Comparison of ENCODE assay signal across 8 cellular contexts in the genomic region with DNA sequence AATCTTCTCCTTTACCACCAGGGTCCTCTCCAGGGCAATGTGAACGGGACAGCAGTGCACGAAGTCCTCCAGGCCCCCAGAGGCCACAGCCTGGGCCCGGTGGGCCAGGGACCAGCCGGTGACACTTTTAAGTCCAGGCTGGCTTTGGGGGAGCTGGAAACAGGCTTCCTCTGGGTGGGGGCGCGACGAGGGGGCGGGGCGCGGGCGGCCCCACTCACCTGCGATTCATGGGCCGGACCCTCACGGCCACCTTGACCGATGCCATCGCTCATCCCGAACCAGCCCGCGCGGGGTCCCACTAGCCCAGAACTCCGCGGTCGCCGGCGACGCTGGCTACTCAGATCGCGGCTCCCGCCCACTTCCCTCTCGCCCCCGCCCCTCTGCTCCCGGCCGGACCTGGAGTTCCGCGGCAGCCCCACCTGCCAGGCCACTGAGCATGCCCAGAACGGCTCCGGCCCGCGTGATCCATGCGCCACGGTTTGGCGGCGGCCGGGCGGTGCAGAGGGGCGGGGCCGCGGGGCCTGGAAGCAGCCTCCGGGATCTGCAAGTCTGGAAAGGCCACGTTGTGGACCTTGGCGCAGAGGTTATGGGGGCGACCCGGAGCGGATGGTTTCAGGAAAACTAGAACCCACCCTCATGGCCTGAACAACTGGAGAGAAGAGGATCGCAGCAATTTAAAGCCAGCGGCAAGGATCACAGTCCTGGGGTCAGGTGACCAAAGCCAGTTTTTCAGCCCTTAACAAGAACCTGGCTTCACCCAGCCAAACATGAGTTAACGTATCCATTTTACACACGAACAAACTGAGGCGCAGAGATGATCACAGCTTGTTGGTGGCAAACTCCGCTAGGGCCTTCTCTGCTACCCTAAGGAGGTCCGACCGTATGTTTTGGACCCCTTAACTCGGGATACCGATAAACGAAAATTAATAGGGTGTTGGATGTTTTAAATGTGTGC. TPM values are rescaled to one million over a fixed set of nuclear protein-coding genes. Genes with fewer than 3 reads are reported as not detected.
DNase-seq lines count a peak whose midpoint lies in the region; ATAC-seq and TF ChIP-seq lines count a peak whose summit lies in the region.

A gene with protein sequence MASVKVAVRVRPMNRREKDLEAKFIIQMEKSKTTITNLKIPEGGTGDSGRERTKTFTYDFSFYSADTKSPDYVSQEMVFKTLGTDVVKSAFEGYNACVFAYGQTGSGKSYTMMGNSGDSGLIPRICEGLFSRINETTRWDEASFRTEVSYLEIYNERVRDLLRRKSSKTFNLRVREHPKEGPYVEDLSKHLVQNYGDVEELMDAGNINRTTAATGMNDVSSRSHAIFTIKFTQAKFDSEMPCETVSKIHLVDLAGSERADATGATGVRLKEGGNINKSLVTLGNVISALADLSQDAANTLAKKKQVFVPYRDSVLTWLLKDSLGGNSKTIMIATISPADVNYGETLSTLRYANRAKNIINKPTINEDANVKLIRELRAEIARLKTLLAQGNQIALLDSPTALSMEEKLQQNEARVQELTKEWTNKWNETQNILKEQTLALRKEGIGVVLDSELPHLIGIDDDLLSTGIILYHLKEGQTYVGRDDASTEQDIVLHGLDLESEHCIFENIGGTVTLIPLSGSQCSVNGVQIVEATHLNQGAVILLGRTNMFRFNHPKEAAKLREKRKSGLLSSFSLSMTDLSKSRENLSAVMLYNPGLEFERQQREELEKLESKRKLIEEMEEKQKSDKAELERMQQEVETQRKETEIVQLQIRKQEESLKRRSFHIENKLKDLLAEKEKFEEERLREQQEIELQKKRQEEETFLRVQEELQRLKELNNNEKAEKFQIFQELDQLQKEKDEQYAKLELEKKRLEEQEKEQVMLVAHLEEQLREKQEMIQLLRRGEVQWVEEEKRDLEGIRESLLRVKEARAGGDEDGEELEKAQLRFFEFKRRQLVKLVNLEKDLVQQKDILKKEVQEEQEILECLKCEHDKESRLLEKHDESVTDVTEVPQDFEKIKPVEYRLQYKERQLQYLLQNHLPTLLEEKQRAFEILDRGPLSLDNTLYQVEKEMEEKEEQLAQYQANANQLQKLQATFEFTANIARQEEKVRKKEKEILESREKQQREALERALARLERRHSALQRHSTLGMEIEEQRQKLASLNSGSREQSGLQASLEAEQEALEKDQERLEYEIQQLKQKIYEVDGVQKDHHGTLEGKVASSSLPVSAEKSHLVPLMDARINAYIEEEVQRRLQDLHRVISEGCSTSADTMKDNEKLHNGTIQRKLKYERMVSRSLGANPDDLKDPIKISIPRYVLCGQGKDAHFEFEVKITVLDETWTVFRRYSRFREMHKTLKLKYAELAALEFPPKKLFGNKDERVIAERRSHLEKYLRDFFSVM (N-terminal part only) (minus strand): TSS at position 438 of the 955 bp plus-strand sequence. CDS start 173 bp downstream, at position 265.

- peaks cover 15 to 46% of the 10 kb centered on the region in 2 donors for H3K4me1 Mint-ChIP-seq in natural killer cell
- peaks cover 26 to 59% of the 10 kb centered on the region in 2 donors for H3K4me1 Mint-ChIP-seq in stimulated activated naive B cell treated with anti-CD40 and anti-IgM and Interleukin-4, amounts not matched to agents 10 μg/mL and 1 μg/mL and 100 μg/mL, for 72 hours

- H3K27me3 ChIP-seq in Peyer's patch = no peaks in the 10 kb centered on the region

- H3K4me1 ChIP-seq in Peyer's patch = peaks cover 0 to 48% (median 1%) of the 10 kb centered on the region in 4 donors

- no peaks in the 10 kb centered on the region for H3K36me3 ChIP-seq in Peyer's patch

- H3K9me3 ChIP-seq in Peyer's patch = no peaks in the 10 kb centered on the region

- H3K4me3 ChIP-seq in Jurkat, Clone E6-1 (ENCODE audit: low read length) = peak within 1 kb of the TSS; percentile 78
- peak within 1 kb of the TSS; percentile 67 to 87 (median 70) for H3K4me3 ChIP-seq in Peyer's patch

- peak; percentile 63 to 89 for TF ChIP-seq POLR2A in Peyer's patch (IDR thresholded peaks at IDR 0.05)

- no peaks in the 10 kb centered on the region for H3K36me3 Mint-ChIP-seq in natural killer cell
- peaks cover 0 to 3% of the 10 kb centered on the region in 2 donors for H3K36me3 Mint-ChIP-seq in stimulated activated naive B cell treated with anti-CD40 and anti-IgM and Interleukin-4, amounts not matched to agents 10 μg/mL and 1 μg/mL and 100 μg/mL, for 72 hours

- peak within 1 kb of the TSS; percentile 85 for H3K4me3 Mint-ChIP-seq in natural killer cell
- H3K4me3 Mint-ChIP-seq in stimulated activated naive B cell treated with anti-CD40 and anti-IgM and Interleukin-4, amounts not matched to agents 10 μg/mL and 1 μg/mL and 100 μg/mL, for 72 hours = peak within 1 kb of the TSS; percentile 94 to 95

- peak within 1 kb of the TSS; percentile 24 to 80 for H3K27ac Mint-ChIP-seq in natural killer cell
- H3K27ac Mint-ChIP-seq in stimulated activated naive B cell treated with anti-CD40 and anti-IgM and Interleukin-4, amounts not matched to agents 10 μg/mL and 1 μg/mL and 100 μg/mL, for 72 hours = peak within 1 kb of the TSS; percentile 92

- peak within 1 kb of the TSS; percentile 72 to 87 (median 82) for H3K27ac ChIP-seq in Peyer's patch

- ATAC-seq in GM21717 (IDR thresholded peaks at IDR 0.05; ENCODE audit: unreplicated experiment) = peak; percentile 86
- peak; percentile 84 to 88 (median 88) for ATAC-seq in natural killer cell
- ATAC-seq in stimulated activated naive B cell treated with anti-CD40 and anti-IgM and Interleukin-4, amounts not matched to agents 10 μg/mL and 1 μg/mL and 100 μg/mL, for 72 hours (replicated peaks) = peak; percentile 76 to 82

- no peaks in the 10 kb centered on the region for H3K9me3 Mint-ChIP-seq in natural killer cell
- no peaks in the 10 kb centered on the region for H3K9me3 Mint-ChIP-seq in stimulated activated naive B cell treated with anti-CD40 and anti-IgM and Interleukin-4, amounts not matched to agents 10 μg/mL and 1 μg/mL and 100 μg/mL, for 72 hours

- TF ChIP-seq CTCF in Peyer's patch (IDR thresholded peaks at IDR 0.05) (peak in 2 of 6 experiments; percentile 7 to 21), natural killer cell (IDR thresholded peaks at IDR 0.05) (no peak)

- DNase-seq in DMS53 (lab: John Stamatoyannopoulos, UW) (peak; percentile 97), Peyer's patch (peak; percentile 86 to 98 (median 96)), fibroblast of gingiva (ENCODE audit: low read depth) (peak; percentile 87), natural killer cell (peak; percentile 75)
- DNase-seq in Jurkat, Clone E6-1 (ENCODE audit: low read depth, low spot score) = peak; percentile 69
- DNase-seq in activated T-helper 1 cell treated with anti-CD3 and anti-CD28 coated beads, Interleukin-2, amount 50 U/mL, for 16 hours (ENCODE audit: low read depth in 1 of 2, low spot score in 1 of 2) = peak; percentile 56 to 77
- peak; percentile 88 for DNase-seq in stimulated activated naive B cell treated with anti-CD40 and anti-IgM and Interleukin-4, amounts not matched to agents 10 μg/mL and 1 μg/mL and 100 μg/mL, for 72 hours

- peaks cover 0 to 12% of the 10 kb centered on the region in 2 donors for H3K27me3 Mint-ChIP-seq in natural killer cell (ENCODE audit: low read depth in 2 of 2)
- no peaks in the 10 kb centered on the region for H3K27me3 Mint-ChIP-seq in stimulated activated naive B cell treated with anti-CD40 and anti-IgM and Interleukin-4, amounts not matched to agents 10 μg/mL and 1 μg/mL and 100 μg/mL, for 72 hours

- intact Hi-C loops in natural killer cell (cut with micrococcal nuclease) = loop anchor here (5.0 kb wide), 1 partner anchor 159 kb away; a partner anchor contains a TSS

RNA-seq across cellular contexts. Expression of the gene that starts here (rescaled TPM):
- 4.4 TPM for polyA plus RNA-seq in Jurkat, Clone E6-1 (2012; ENCODE audit: insufficient read depth, insufficient read length)
- 100 to 1,000 TPM in 1 of 4 donors, 10 to 100 TPM in 3; 70.5 to 169 (median 80.2) TPM for total RNA-seq in Peyer's patch
- 10 to 100 TPM in 1 of 3 donors, 1 to 10 TPM in 2; 3.9 to 11.8 (median 9.2) TPM for total RNA-seq in natural killer cell

Comparison
In these comparisons a context has a peak if more than half of its experiments do, and no peak if none do; other contexts are left out.
1. Peak in every context shown above with its lines: DNase-seq, ATAC-seq, H3K4me3 ChIP-seq and H3K27ac ChIP-seq.
2. RNA of the gene that starts here (total RNA-seq): 70.5 to 169 TPM in Peyer's patch; 3.9 to 11.8 TPM in natural killer cell; every median in the first group is over 4 times any median in the second.